8 cellular contexts compared by ENCODE assay signal in genomic region chr6:7389162-7389450, GRCh38. TPM values are rescaled to one million over a fixed set of nuclear protein-coding genes. Genes with fewer than 3 reads are reported as not detected.
A peak's percentile ranks its signal among the peaks of the same experiment; 100 is the strongest.
DNase-seq lines count a peak whose midpoint lies in the region; ATAC-seq and TF ChIP-seq lines count a peak whose summit lies in the region.

No MANE protein-coding gene starts in this region.

- TF ChIP-seq POLR2A in breast epithelium (IDR thresholded peaks at IDR 0.05), result no peak
- no peak for TF ChIP-seq POLR2A in tibial nerve (IDR thresholded peaks at IDR 0.05)

- no peak for ATAC-seq in HG02798 (IDR thresholded peaks at IDR 0.05; ENCODE audit: poor library complexity, unreplicated experiment)

- H3K36me3 ChIP-seq in KMS-11 (ENCODE audit: insufficient read depth) (no peaks in the 10 kb centered on the region), breast epithelium (no peaks in the 10 kb centered on the region), liver (ENCODE audit: control insufficient read depth in 4 of 4, insufficient read depth in 3 of 4, low read depth in 1 of 4, low read length in 3 of 4) (peaks cover 0 to 7% (median 2%) of the 10 kb centered on the region in 4 donors), tibial nerve (peaks cover 0 to 12% (median 0%) of the 10 kb centered on the region in 3 donors)

- in situ Hi-C loops in GM13976 (cut with MboI; ENCODE audit: low sequenced_read_pairs, unreplicated experiment), result no loop called here

- peaks cover 32% of the 10 kb centered on the region for H3K79me2 ChIP-seq in KMS-11 (ENCODE audit: insufficient read depth, low read depth)

- H3K27me3 ChIP-seq in KMS-11 (ENCODE audit: insufficient read depth, low read depth), result no peaks in the 10 kb centered on the region
- H3K27me3 ChIP-seq in breast epithelium, result no peaks in the 10 kb centered on the region
- no peaks in the 10 kb centered on the region for H3K27me3 ChIP-seq in liver (ENCODE audit: control insufficient read depth in 4 of 4, insufficient read depth in 4 of 4, low read length in 3 of 4)
- no peaks in the 10 kb centered on the region for H3K27me3 ChIP-seq in tibial nerve

- H4K20me1 ChIP-seq in KMS-11 (ENCODE audit: insufficient read depth), result no peaks in the 10 kb centered on the region

- H3K27ac ChIP-seq in KMS-11 (peak overlapping the region; percentile 94), breast epithelium (peak overlapping the region; percentile 91 to 94), liver (ENCODE audit: low read depth in 1 of 2, low read length in 2 of 2) (peak overlapping the region; percentile 87 to 89), tibial nerve (peak overlapping the region; percentile 69 to 97 (median 90))

- H3K4me3 ChIP-seq in KMS-11 (IDR thresholded peaks at IDR 0.05; ENCODE audit: insufficient read depth, low read depth, low read length) (no peak overlapping the region), breast epithelium (peak overlapping the region; percentile 69 to 95 (median 73)), liver (ENCODE audit: low read depth in 1 of 3, low read length in 3 of 3) (peak overlapping the region; percentile 71 to 98 (median 83)), tibial nerve (peak overlapping the region; percentile 62 to 93 (median 70))

- H3K9ac ChIP-seq in KMS-11 (peak overlapping the region; percentile 91), liver (ENCODE audit: low read depth in 1 of 2, low read length in 2 of 2) (peak overlapping the region; percentile 77 to 84)

- DNase-seq in COLO829 (ENCODE audit: low spot score) (peak; percentile 39), breast epithelium (ENCODE audit: low spot score in 2 of 2) (peak in 1 of 2 donors; percentile 67), tibial nerve (ENCODE audit: low spot score in 2 of 2) (no peak), GM13976 (ENCODE audit: low spot score) (no peak), C1 segment of cervical spinal cord (lab: John Stamatoyannopoulos, UW) (no peak)

- no peak for TF ChIP-seq CTCF in KMS-11 (conservative IDR thresholded peaks at IDR 0.05; ENCODE audit: low read depth, low read length)
- no peak for TF ChIP-seq CTCF in breast epithelium (IDR thresholded peaks at IDR 0.05)
- TF ChIP-seq CTCF in liver (IDR thresholded peaks at IDR 0.05; ENCODE audit: low read depth, low read length, missing input control), result no peak
- TF ChIP-seq CTCF in tibial nerve (IDR thresholded peaks at IDR 0.05), result no peak
- no peak for TF ChIP-seq CTCF in GM13976 (IDR thresholded peaks at IDR 0.05; ENCODE audit: borderline replicate concordance, control extremely low read depth, extremely low read depth, insufficient read depth, missing control alignments)

- H3K9me3 ChIP-seq in breast epithelium (no peaks in the 10 kb centered on the region), liver (ENCODE audit: control insufficient read depth in 4 of 4, low read length in 3 of 4) (no peaks in the 10 kb centered on the region), tibial nerve (no peaks in the 10 kb centered on the region)

- H3K4me2 ChIP-seq in KMS-11, result peak overlapping the region; percentile 94

- peaks cover 24% of the 10 kb centered on the region for H3K4me1 ChIP-seq in KMS-11 (ENCODE audit: low read depth, poor library complexity, severe bottlenecking)
- H3K4me1 ChIP-seq in breast epithelium, result peaks cover 0 to 13% of the 10 kb centered on the region in 2 donors
- H3K4me1 ChIP-seq in liver (ENCODE audit: control insufficient read depth in 4 of 4, insufficient read depth in 4 of 4, low read length in 3 of 4), result peaks cover 6 to 18% (median 14%) of the 10 kb centered on the region in 4 donors
- peaks cover 0 to 32% (median 16%) of the 10 kb centered on the region in 4 donors for H3K4me1 ChIP-seq in tibial nerve

- TF ChIP-seq EP300 in tibial nerve (IDR thresholded peaks at IDR 0.05), result no peak

- peak overlapping the region; percentile 55 for H2AFZ ChIP-seq in KMS-11 (ENCODE audit: low read depth)

- WGBS in liver, result under 1% methylated on average over 11 of the region's 11 CpGs
- 0% methylated on average over 8 to 11 of the region's 11 CpGs for WGBS in tibial nerve, 2 donors

- intact Hi-C loops in breast epithelium (cut with DNase I; ENCODE audit: low total_unique reads), result no loop called here

- no peak for TF ChIP-seq RAD21 in liver (IDR thresholded peaks at IDR 0.05)

TF ChIP-seq in liver, 16 proteins besides CTCF, POLR2A, EP300 and RAD21:
- TF ChIP-seq HNF4A (conservative IDR thresholded peaks at IDR 0.05) (no peak), YY1 (IDR thresholded peaks at IDR 0.05) (no peak), HNF4G (IDR thresholded peaks at IDR 0.05) (no peak), NR2F2 (IDR thresholded peaks at IDR 0.05) (no peak), EGR1 (IDR thresholded peaks at IDR 0.05; ENCODE audit: low read depth in 2 of 2) (no peak), SP1 (IDR thresholded peaks at IDR 0.05) (no peak), ZBTB33 (IDR thresholded peaks at IDR 0.05) (no peak), FOXA2 (IDR thresholded peaks at IDR 0.05) (no peak), JUND (IDR thresholded peaks at IDR 0.05) (no peak), GABPA (IDR thresholded peaks at IDR 0.05 in 1 of 2, conservative IDR thresholded peaks at IDR 0.05 in 1 of 2) (no peak), RXRA (IDR thresholded peaks at IDR 0.05) (no peak), FOXA1 (IDR thresholded peaks at IDR 0.05) (no peak), TAF1 (conservative IDR thresholded peaks at IDR 0.05) (no peak), REST (IDR thresholded peaks at IDR 0.05) (no peak)
- TF ChIP-seq, protein P1, sequence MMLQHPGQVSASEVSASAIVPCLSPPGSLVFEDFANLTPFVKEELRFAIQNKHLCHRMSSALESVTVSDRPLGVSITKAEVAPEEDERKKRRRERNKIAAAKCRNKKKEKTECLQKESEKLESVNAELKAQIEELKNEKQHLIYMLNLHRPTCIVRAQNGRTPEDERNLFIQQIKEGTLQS (IDR thresholded peaks at IDR 0.05), result no peak
- TF ChIP-seq, protein P2, sequence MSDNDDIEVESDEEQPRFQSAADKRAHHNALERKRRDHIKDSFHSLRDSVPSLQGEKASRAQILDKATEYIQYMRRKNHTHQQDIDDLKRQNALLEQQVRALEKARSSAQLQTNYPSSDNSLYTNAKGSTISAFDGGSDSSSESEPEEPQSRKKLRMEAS (IDR thresholded peaks at IDR 0.05), result no peak
TF ChIP-seq in liver: peak in this region for 0.

RNA-seq across cellular contexts. Expression of gene CAGE1, which starts 0.4 kb away (rescaled TPM):
- total RNA-seq in breast epithelium (not detected), liver (under 1 TPM in 1 of 2 donors, not detected in 1; 0.08 TPM), tibial nerve (not detected)
- polyA plus RNA-seq in liver, result not detected

RNA-seq across cellular contexts. Expression of gene RIOK1, which starts 0.5 kb away (rescaled TPM):
- total RNA-seq in breast epithelium, result 10 to 100 TPM; 15.8 to 38.6 (median 26.9) TPM
- 1 to 10 TPM; 7.3 to 10.0 TPM for total RNA-seq in liver
- polyA plus RNA-seq in liver, result 1 to 10 TPM; 4.8 to 5.9 TPM
- total RNA-seq in tibial nerve, result 10 to 100 TPM in 2 of 4 donors, 1 to 10 TPM in 2; 9.0 to 25.2 (median 12.9) TPM
